ENCODE assay signal across 10 cellular contexts in the genomic region with DNA sequence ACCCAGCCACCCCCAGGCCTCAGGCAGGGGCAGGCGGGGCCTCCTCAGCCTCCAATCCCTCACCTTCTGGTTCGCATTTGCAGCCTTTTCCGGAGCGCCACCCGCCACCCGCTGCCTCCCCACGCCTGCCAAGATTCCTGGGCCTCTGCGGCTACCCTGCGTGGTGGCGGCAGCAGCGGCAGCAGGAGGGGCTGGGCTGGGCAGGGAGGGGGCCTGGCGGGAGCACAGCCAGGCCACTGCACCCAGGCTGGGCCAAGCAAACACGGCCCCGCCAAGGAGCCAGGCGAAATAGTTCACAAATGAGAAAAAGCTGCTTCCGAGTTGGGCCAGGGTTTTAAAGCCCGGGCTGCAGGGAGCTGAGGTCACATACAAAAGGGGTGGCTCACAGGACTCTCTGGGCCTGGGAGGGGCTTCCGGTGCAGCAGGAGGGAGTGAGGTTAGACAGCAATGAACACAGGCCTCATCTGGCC. TPM values are rescaled to one million over a fixed set of nuclear protein-coding genes. Genes with fewer than 3 reads are reported as not detected.
A peak's percentile ranks its signal among the peaks of the same experiment; 100 is the strongest.
DNase-seq lines count a peak whose midpoint lies in the region; ATAC-seq and TF ChIP-seq lines count a peak whose summit lies in the region.
"Had no signal": no experiment of that assay in that cellular context is flagged by ENCODE, and none has a peak within 500 bp of the region (broad histone marks: within the 10 kb centered on the region; RNA-seq: fewer than 3 reads in every experiment).

No MANE protein-coding gene starts in this region.

- H3K27me3 ChIP-seq in SJSA1 (replicated peaks) (no peaks in the 10 kb centered on the region), HAP-1 (ENCODE audit: low read depth) (no peaks in the 10 kb centered on the region)

- H3K4me1 ChIP-seq in SJSA1 (replicated peaks): peaks cover 29% of the 10 kb centered on the region
- no peaks in the 10 kb centered on the region for H3K4me1 ChIP-seq in HAP-1

- no peak overlapping the region for H3K4me3 ChIP-seq in SJSA1
- no peak overlapping the region for H3K4me3 ChIP-seq in fibroblast of the aortic adventitia (ENCODE audit: low read depth, low read length)
- H3K4me3 ChIP-seq in HAP-1: no peak overlapping the region

- no peaks in the 10 kb centered on the region for H3K9me3 ChIP-seq in SJSA1 (replicated peaks)
- no peaks in the 10 kb centered on the region for H3K9me3 ChIP-seq in HAP-1

- peak overlapping the region; percentile 45 for H3K27ac ChIP-seq in SJSA1

- no peak for ATAC-seq in HG02623 (IDR thresholded peaks at IDR 0.05; ENCODE audit: unreplicated experiment)
- ATAC-seq: Panc1 had no signal

- DNase-seq in DMS 273 treated with DMSO at 0.1 percent for 48 hours (lab: John Stamatoyannopoulos, UW) (peak; percentile 37), SJSA1 (ENCODE audit: low read depth in 1 of 2, low spot score in 2 of 2) (peak; percentile 60 to 71), fibroblast of the aortic adventitia (ENCODE audit: low read depth) (peak; percentile 82), retina (peak; percentile 52), NCI-H2029 treated with DMSO at 0.1 percent for 48 hours (lab: John Stamatoyannopoulos, UW) (no peak), HPDE6-E6E7 (ENCODE audit: extremely low spot score) (no peak), HAP-1 (ENCODE audit: low spot score in 2 of 2) (no peak)

- TF ChIP-seq CTCF in fibroblast of the aortic adventitia (IDR thresholded peaks at IDR 0.05; ENCODE audit: insufficient read depth, low read length): no peak

- no peaks in the 10 kb centered on the region for H3K36me3 ChIP-seq in SJSA1
- H3K36me3 ChIP-seq in HAP-1 (replicated peaks): no peaks in the 10 kb centered on the region

- in situ Hi-C loops in HAP-1 (cut with MboI; ENCODE audit: low sequenced_read_pairs): no loop called here

RNA-seq across cellular contexts. Expression of gene COL8A2, which starts 9.8 kb away (rescaled TPM):
- 1.1 and 1.2 TPM in 2 replicates for total RNA-seq in SJSA1 (2014; rRNA removed; shearing (Covaris generic))
- total RNA-seq in fibroblast of the aortic adventitia (ENCODE audit: low replicate concordance): 11.0 and 20.9 TPM in 2 replicates

RNA-seq across cellular contexts. Expression of gene ADPRS, which starts 26.5 kb away (rescaled TPM):
- 48.8 and 72.0 TPM in 2 replicates for total RNA-seq in SJSA1 (2014; rRNA removed; shearing (Covaris generic))
- total RNA-seq in fibroblast of the aortic adventitia (ENCODE audit: low replicate concordance): 21.1 and 25.5 TPM in 2 replicates

RNA-seq across cellular contexts. Expression of gene TEKT2, which starts 31.3 kb away (rescaled TPM):
- total RNA-seq in SJSA1 (2014; rRNA removed; shearing (Covaris generic)): not detected in 2 replicates
- total RNA-seq in fibroblast of the aortic adventitia (ENCODE audit: low replicate concordance): 0.18 and 2.1 TPM in 2 replicates
- total RNA-seq: LHCN-M2 had no signal

RNA-seq across cellular contexts. Expression of gene TRAPPC3, which starts 34.1 kb away (rescaled TPM):
- 134 and 167 TPM in 2 replicates for total RNA-seq in SJSA1 (2014; rRNA removed; shearing (Covaris generic))
- 80.8 and 102 TPM in 2 replicates for total RNA-seq in fibroblast of the aortic adventitia (ENCODE audit: low replicate concordance)

RNA-seq across cellular contexts. Expression of gene MAP7D1, which starts 40.7 kb away (rescaled TPM):
- 191 and 218 TPM in 2 replicates for total RNA-seq in SJSA1 (2014; rRNA removed; shearing (Covaris generic))
- 114 and 180 TPM in 2 replicates for total RNA-seq in fibroblast of the aortic adventitia (ENCODE audit: low replicate concordance)

Comparison
In these comparisons a context has a peak if more than half of its experiments do, and no peak if none do; other contexts are left out.
1. DNase-seq: peak in DMS 273 treated with DMSO at 0.1 percent for 48 hours (single experiment), SJSA1 (2 of 2), fibroblast of the aortic adventitia (single experiment) and retina (single experiment); none in NCI-H2029 treated with DMSO at 0.1 percent for 48 hours (single experiment), HPDE6-E6E7 (single experiment) and HAP-1 (0 of 2).